8 cellular contexts compared by ENCODE assay signal in the genomic region with DNA sequence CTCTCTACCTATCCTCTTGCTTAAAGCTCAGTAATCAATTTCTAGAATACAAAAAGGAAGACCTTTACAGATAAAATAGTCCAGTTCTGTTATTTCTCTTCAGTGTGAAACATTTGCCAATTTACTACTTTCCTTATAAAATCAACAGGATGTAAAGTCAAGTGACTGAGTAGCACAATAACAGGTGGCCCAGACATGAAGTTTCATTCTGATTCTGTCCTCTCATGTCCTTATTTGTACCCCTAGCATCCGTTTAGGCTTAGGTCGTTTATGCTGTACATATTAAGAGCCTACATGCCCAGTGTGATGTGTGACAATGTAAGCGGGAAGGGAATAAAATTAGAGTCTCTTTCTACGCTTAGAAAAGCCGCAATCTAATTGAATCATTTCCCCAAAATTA.
DNase-seq lines count a peak whose midpoint lies in the region; ATAC-seq and TF ChIP-seq lines count a peak whose summit lies in the region.

No MANE protein-coding gene starts in this region.

- H3K27me3 ChIP-seq in effector memory CD4-positive, alpha-beta T cell (replicated peaks; ENCODE audit: control insufficient read depth, insufficient read depth, low read length, poor library complexity, severe bottlenecking) = no peaks in the 10 kb centered on the region

- peak; percentile 96 for ATAC-seq in GM19455 (IDR thresholded peaks at IDR 0.05; ENCODE audit: unreplicated experiment)
- ATAC-seq in HG03159 (IDR thresholded peaks at IDR 0.05; ENCODE audit: unreplicated experiment) = peak; percentile 95

- H3K27ac ChIP-seq in effector memory CD4-positive, alpha-beta T cell (ENCODE audit: insufficient read depth, low read length, poor library complexity, severe bottlenecking) = peak overlapping the region; percentile 26

- no peak overlapping the region for H3K4me3 ChIP-seq in effector memory CD4-positive, alpha-beta T cell (ENCODE audit: insufficient read depth, low read depth, low read length, poor library complexity, severe bottlenecking)

- DNase-seq in GM10248 (ENCODE audit: extremely low spot score) = peak; percentile 67
- no peak for DNase-seq in effector memory CD4-positive, alpha-beta T cell
- no peak for DNase-seq in superior temporal gyrus (ENCODE audit: extremely low spot score)
- DNase-seq in amniotic stem cell (lab: John Stamatoyannopoulos, UW) = no peak
- no peak for DNase-seq in DMS79 (lab: John Stamatoyannopoulos, UW)
- DNase-seq in HCEC 1CT = no peak

- H3K36me3 ChIP-seq in effector memory CD4-positive, alpha-beta T cell (ENCODE audit: control insufficient read depth, insufficient read depth, low read length) = no peaks in the 10 kb centered on the region

- no peak for TF ChIP-seq CTCF in GM10248 (IDR thresholded peaks at IDR 0.05; ENCODE audit: control extremely low read depth, extremely low read depth, low read depth, missing control alignments)

- H3K4me1 ChIP-seq in effector memory CD4-positive, alpha-beta T cell (ENCODE audit: control insufficient read depth, insufficient read depth, low read length, poor library complexity, severe bottlenecking) = peaks cover 29% of the 10 kb centered on the region

- POLR2A ChIA-PET in GM10248 (lab: Yijun Ruan, JAX) = interaction anchor here (1.8 kb wide), 3 partner anchors 13 to 28 kb away, joined by 4 to 5 read pairs (median 4); no protein-coding TSS in a partner anchor

- no peaks in the 10 kb centered on the region for H3K9me3 ChIP-seq in effector memory CD4-positive, alpha-beta T cell (ENCODE audit: control insufficient read depth, low read length)

- CTCF ChIA-PET in GM10248 (lab: Yijun Ruan, JAX) = interaction anchor here (2.1 kb wide), 1 partner anchor 11 kb away, joined by 10 read pairs; no protein-coding TSS in a partner anchor
